In the genomic region with DNA sequence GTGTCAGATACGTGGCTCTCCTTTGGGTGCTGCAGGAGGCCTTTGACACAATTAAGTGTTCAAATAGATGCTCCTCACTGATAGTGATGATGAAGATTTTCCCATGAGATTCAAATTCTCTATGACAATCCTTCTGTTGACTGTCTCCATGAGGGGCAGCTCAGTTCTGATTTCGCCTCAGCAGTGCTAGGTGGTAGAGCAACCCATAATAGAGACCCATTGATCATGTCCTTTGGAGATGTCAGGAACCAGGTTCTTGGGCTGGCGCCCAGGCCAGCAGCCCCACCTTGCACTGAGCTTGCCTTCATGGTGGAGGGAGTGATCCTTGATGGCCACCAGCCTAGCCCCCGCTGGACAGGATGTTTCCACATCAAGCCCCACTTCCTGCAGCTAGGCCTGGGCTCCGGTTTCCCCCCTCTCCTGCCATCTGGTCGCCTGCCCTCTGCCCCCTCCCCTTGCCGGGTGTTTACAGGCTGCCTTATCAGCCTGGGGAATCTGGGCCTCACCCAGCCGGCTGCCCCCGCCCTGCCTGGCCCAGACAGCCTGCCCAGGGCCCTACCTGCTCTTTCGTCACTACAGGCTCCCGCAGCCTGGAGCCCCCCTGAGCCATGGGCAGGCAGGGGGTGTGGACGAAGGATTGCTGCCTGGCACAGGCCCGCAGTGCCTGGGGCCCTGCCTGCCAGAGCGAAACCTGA, we compare ENCODE assay signal across 8 cellular contexts. TPM values are rescaled to one million over a fixed set of nuclear protein-coding genes. Genes with fewer than 3 reads are reported as not detected.
DNase-seq lines count a peak whose midpoint lies in the region; ATAC-seq and TF ChIP-seq lines count a peak whose summit lies in the region.

No MANE protein-coding gene starts in this region.

- intact Hi-C loops in activated CD4-positive, alpha-beta T cell treated with anti-CD3 and anti-CD28 coated beads for 36 hours (cut with DNase I, micrococcal nuclease) = no loop called here

- DNase-seq in activated CD4-positive, alpha-beta T cell treated with anti-CD3 and anti-CD28 coated beads for 36 hours = peak; percentile 30
- DNase-seq in activated CD4-positive, alpha-beta T cell treated with anti-CD3 and anti-CD28 coated beads, Interleukin-2, amount 50 U/mL, for 4 hours = no peak
- DNase-seq in T-helper 2 cell treated with Interferon-gamma antibody and Interleukin-4, amounts not matched to agents 5 μg/mL and 100 μg/mL, for 36 hours (ENCODE audit: low spot score) = no peak
- DNase-seq in fibroblast of villous mesenchyme (ENCODE audit: low read depth) (peak; percentile 82), chondrocyte (ENCODE audit: low spot score) (no peak)
- DNase-seq in stimulated activated naive CD8-positive, alpha-beta T cell treated with anti-CD3 and anti-CD28 coated beads, Interleukin-15, Interleukin-2, amounts not matched to agents 100 U/mL and 50 U/mL, for 24 hours = no peak

- no peaks in the 10 kb centered on the region for H3K9me3 Mint-ChIP-seq in activated CD4-positive, alpha-beta T cell treated with anti-CD3 and anti-CD28 coated beads for 36 hours (ENCODE audit: low read depth)
- no peaks in the 10 kb centered on the region for H3K9me3 Mint-ChIP-seq in T-helper 2 cell treated with Interferon-gamma antibody and Interleukin-4, amounts not matched to agents 5 μg/mL and 100 μg/mL, for 36 hours
- no peaks in the 10 kb centered on the region for H3K9me3 Mint-ChIP-seq in chondrocyte (ENCODE audit: low read depth)

- H3K27ac Mint-ChIP-seq in activated CD4-positive, alpha-beta T cell treated with anti-CD3 and anti-CD28 coated beads for 36 hours = peak overlapping the region; percentile 67
- peak overlapping the region; percentile 79 for H3K27ac Mint-ChIP-seq in T-helper 2 cell treated with Interferon-gamma antibody and Interleukin-4, amounts not matched to agents 5 μg/mL and 100 μg/mL, for 36 hours
- H3K27ac Mint-ChIP-seq in chondrocyte (ENCODE audit: unreplicated experiment) = no peak overlapping the region

- CTCF ChIA-PET in activated CD4-positive, alpha-beta T cell treated with anti-CD3 and anti-CD28 coated beads for 36 hours (lab: Charles Lee) = interaction anchor here (0.6 to 1.3 kb wide), 4 partner anchors 10 to 74 kb away, joined by 3 to 4 read pairs (median 4); no protein-coding TSS in a partner anchor

- ATAC-seq in activated CD4-positive, alpha-beta T cell treated with anti-CD3 and anti-CD28 coated beads for 36 hours = peak; percentile 62
- ATAC-seq in stimulated activated naive CD8-positive, alpha-beta T cell treated with anti-CD3 and anti-CD28 coated beads, Interleukin-15, Interleukin-2, amounts not matched to agents 100 U/mL and 50 U/mL, for 24 hours = peak; percentile 79
- ATAC-seq in GM18511 (IDR thresholded peaks at IDR 0.05; ENCODE audit: unreplicated experiment) (no peak), GM18502 (IDR thresholded peaks at IDR 0.05; ENCODE audit: poor library complexity, unreplicated experiment) (no peak)

- H3K36me3 Mint-ChIP-seq in activated CD4-positive, alpha-beta T cell treated with anti-CD3 and anti-CD28 coated beads for 36 hours (ENCODE audit: low read depth) = peaks cover 3% of the 10 kb centered on the region
- peaks cover 15% of the 10 kb centered on the region for H3K36me3 Mint-ChIP-seq in T-helper 2 cell treated with Interferon-gamma antibody and Interleukin-4, amounts not matched to agents 5 μg/mL and 100 μg/mL, for 36 hours (ENCODE audit: low read depth)
- no peaks in the 10 kb centered on the region for H3K36me3 Mint-ChIP-seq in chondrocyte (ENCODE audit: low read depth)

- no peak overlapping the region for H3K4me3 ChIP-seq in fibroblast of villous mesenchyme (ENCODE audit: low read depth, low read length)

- H3K27me3 Mint-ChIP-seq in activated CD4-positive, alpha-beta T cell treated with anti-CD3 and anti-CD28 coated beads for 36 hours = no peaks in the 10 kb centered on the region
- no peaks in the 10 kb centered on the region for H3K27me3 Mint-ChIP-seq in T-helper 2 cell treated with Interferon-gamma antibody and Interleukin-4, amounts not matched to agents 5 μg/mL and 100 μg/mL, for 36 hours (ENCODE audit: low read depth)
- no peaks in the 10 kb centered on the region for H3K27me3 Mint-ChIP-seq in chondrocyte (ENCODE audit: low read depth)

- POLR2A ChIA-PET in activated CD4-positive, alpha-beta T cell treated with anti-CD3 and anti-CD28 coated beads for 36 hours (lab: Charles Lee) = no interaction called here

- H3K4me3 Mint-ChIP-seq in activated CD4-positive, alpha-beta T cell treated with anti-CD3 and anti-CD28 coated beads for 36 hours = no peak overlapping the region
- peak overlapping the region; percentile 71 for H3K4me3 Mint-ChIP-seq in T-helper 2 cell treated with Interferon-gamma antibody and Interleukin-4, amounts not matched to agents 5 μg/mL and 100 μg/mL, for 36 hours
- no peak overlapping the region for H3K4me3 Mint-ChIP-seq in chondrocyte (ENCODE audit: unreplicated experiment)

- H3K4me1 Mint-ChIP-seq in activated CD4-positive, alpha-beta T cell treated with anti-CD3 and anti-CD28 coated beads for 36 hours = peaks cover 64% of the 10 kb centered on the region
- peaks cover 41% of the 10 kb centered on the region for H3K4me1 Mint-ChIP-seq in T-helper 2 cell treated with Interferon-gamma antibody and Interleukin-4, amounts not matched to agents 5 μg/mL and 100 μg/mL, for 36 hours (ENCODE audit: low read depth)
- H3K4me1 Mint-ChIP-seq in chondrocyte (ENCODE audit: low read depth) = peaks cover 22% of the 10 kb centered on the region

- no peak for TF ChIP-seq CTCF in fibroblast of villous mesenchyme (IDR thresholded peaks at IDR 0.05; ENCODE audit: insufficient read depth, low read depth, low read length)
- TF ChIP-seq CTCF in chondrocyte (IDR thresholded peaks at IDR 0.05) = no peak

RNA-seq across cellular contexts. Expression of gene ELF4, which starts 12.6 kb away (rescaled TPM):
- total RNA-seq in activated CD4-positive, alpha-beta T cell treated with anti-CD3 and anti-CD28 coated beads for 36 hours = 10 to 100 TPM; 23.9 to 27.5 TPM
- total RNA-seq in fibroblast of villous mesenchyme (16.4 and 21.3 TPM in 2 replicates), chondrocyte (18.1 to 25.7 TPM (median 22.2 TPM) in 3 replicates)

Comparison
In these comparisons a context has a peak if more than half of its experiments do, and no peak if none do; other contexts are left out.
1. DNase-seq: peak in activated CD4-positive, alpha-beta T cell treated with anti-CD3 and anti-CD28 coated beads for 36 hours (single experiment) and fibroblast of villous mesenchyme (single experiment); none in activated CD4-positive, alpha-beta T cell treated with anti-CD3 and anti-CD28 coated beads, Interleukin-2, amount 50 U/mL, for 4 hours (0 of 2), T-helper 2 cell treated with Interferon-gamma antibody and Interleukin-4, amounts not matched to agents 5 μg/mL and 100 μg/mL, for 36 hours (single experiment), stimulated activated naive CD8-positive, alpha-beta T cell treated with anti-CD3 and anti-CD28 coated beads, Interleukin-15, Interleukin-2, amounts not matched to agents 100 U/mL and 50 U/mL, for 24 hours (single experiment) and chondrocyte (single experiment).
2. ATAC-seq: peak in activated CD4-positive, alpha-beta T cell treated with anti-CD3 and anti-CD28 coated beads for 36 hours (single experiment) and stimulated activated naive CD8-positive, alpha-beta T cell treated with anti-CD3 and anti-CD28 coated beads, Interleukin-15, Interleukin-2, amounts not matched to agents 100 U/mL and 50 U/mL, for 24 hours (single experiment); none in GM18511 (single experiment) and GM18502 (single experiment).